In genomic region chr19:4028334-4029246, GRCh38 we compare ENCODE assay signal across 27 cellular contexts.
"Had no signal": no experiment of that assay in that cellular context is flagged by ENCODE, and none has a peak within 500 bp of the region (broad histone marks: within the 10 kb centered on the region; RNA-seq: fewer than 3 reads in every experiment).

No MANE protein-coding gene starts in this region.

- H3K4me3 ChIP-seq: adrenal gland, body of pancreas, colonic mucosa, esophagus squamous epithelium, gastroesophageal sphincter, heart right ventricle had no signal

- FAIRE-seq: endometrium, endothelial cell of umbilical vein had no signal

- ATAC-seq: activated CD4-positive, CD25-positive, alpha-beta regulatory T cell treated with anti-CD3 and anti-CD28 coated beads, Interleukin-2, amount 50 U/mL, for 24 hours; activated CD8-positive, alpha-beta T cell treated with anti-CD3 and anti-CD28 coated beads for 36 hours; activated naive CD8-positive, alpha-beta T cell treated with anti-CD3 and anti-CD28 coated beads, Interleukin-2, amount 50 U/mL, for 24 hours; body of pancreas; gastroesophageal sphincter; heart right ventricle had no signal

- H3K4me1 ChIP-seq: body of pancreas, colonic mucosa, esophagus squamous epithelium had no signal

- H3K27me3 ChIP-seq: adrenal gland, body of pancreas, colonic mucosa, esophagus squamous epithelium, gastroesophageal sphincter, heart right ventricle had no signal

- H3K27ac ChIP-seq: adrenal gland, body of pancreas, colonic mucosa, epithelial cell of prostate, esophagus squamous epithelium, gastroesophageal sphincter, heart right ventricle, WERI-Rb-1 had no signal

- DNase-seq: activated B cell treated with CpG ODN at 0.5 μM for 24 hours; activated CD4-positive, alpha-beta T cell treated with anti-CD3 and anti-CD28 coated beads for 48 hours; activated CD4-positive, alpha-beta T cell treated with anti-CD3 and anti-CD28 coated beads, Interleukin-2, amount 50 U/mL, for 1 hour; activated CD4-positive, alpha-beta T cell treated with anti-CD3 and anti-CD28 coated beads, Interleukin-2, amount 50 U/mL, for 48 hours; activated CD8-positive, alpha-beta memory T cell treated with anti-CD3 and anti-CD28 coated beads for 24 hours; activated CD8-positive, alpha-beta T cell treated with anti-CD3 and anti-CD28 coated beads for 36 hours; activated effector memory CD4-positive, alpha-beta T cell treated with anti-CD3 and anti-CD28 coated beads, Interleukin-2, amount 50 U/mL, for 16 hours; activated naive CD4-positive, alpha-beta T cell treated with anti-CD3 and anti-CD28 coated beads for 36 hours; activated naive CD8-positive, alpha-beta T cell treated with anti-CD3 and anti-CD28 coated beads for 36 hours; activated naive CD8-positive, alpha-beta T cell treated with anti-CD3 and anti-CD28 coated beads, Interleukin-2, amount 50 U/mL, for 24 hours; activated T-cell treated with anti-CD3 and anti-CD28 coated beads, Interleukin-2, amount 50 U/mL, for 1 hour; activated T-cell treated with anti-CD3 and anti-CD28 coated beads, Interleukin-2, amount 50 U/mL, for 48 hours; amygdala; body of pancreas; colonic mucosa; effector CD8-positive, alpha-beta T cell; esophagus squamous epithelium; foreskin melanocyte; heart right ventricle; T-helper 2 cell; WERI-Rb-1 had no signal

- H3K36me3 ChIP-seq: colonic mucosa had no signal

- H3K9me3 ChIP-seq: adrenal gland, body of pancreas, colonic mucosa, esophagus squamous epithelium, gastroesophageal sphincter, heart right ventricle had no signal
